In the genomic region with DNA sequence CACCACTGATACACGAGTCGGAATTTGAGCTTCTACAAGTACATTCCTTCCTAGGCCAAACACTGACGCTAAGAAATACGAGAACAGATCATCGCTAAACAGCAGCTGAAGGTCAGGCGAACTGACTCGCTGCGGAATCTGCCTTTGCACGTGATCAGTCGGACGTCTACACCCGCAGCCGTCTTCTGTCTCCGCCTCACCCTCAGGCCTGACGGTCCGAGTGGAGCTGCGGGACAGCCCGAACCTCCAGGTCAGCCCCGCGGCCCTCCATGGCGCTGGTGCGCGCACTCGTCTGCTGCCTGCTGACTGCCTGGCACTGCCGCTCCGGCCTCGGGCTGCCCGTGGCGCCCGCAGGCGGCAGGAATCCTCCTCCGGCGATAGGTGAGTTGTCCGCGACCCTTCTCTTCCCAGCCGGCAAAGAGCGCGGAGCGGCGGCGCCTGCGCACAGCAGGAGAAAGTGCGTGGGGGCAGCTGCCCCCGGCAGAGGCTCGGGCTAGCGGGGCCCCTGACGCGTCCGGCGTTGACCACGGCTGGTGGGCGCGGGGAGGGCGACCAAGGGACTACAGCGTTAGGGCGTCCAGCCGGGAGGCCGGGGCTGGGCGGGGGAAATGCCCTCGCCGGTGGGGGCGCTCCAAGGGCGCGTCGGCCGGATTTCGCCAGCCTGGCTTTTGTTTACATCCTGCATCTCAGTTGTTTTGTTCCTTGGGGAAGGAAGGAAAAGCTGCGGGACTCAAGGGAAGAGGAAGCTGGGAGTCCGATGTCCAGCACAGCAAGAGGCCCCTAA, we compare ENCODE assay signal across 1 cellular context.
TF ChIP-seq lines count a peak whose summit lies in the region.

A gene with protein sequence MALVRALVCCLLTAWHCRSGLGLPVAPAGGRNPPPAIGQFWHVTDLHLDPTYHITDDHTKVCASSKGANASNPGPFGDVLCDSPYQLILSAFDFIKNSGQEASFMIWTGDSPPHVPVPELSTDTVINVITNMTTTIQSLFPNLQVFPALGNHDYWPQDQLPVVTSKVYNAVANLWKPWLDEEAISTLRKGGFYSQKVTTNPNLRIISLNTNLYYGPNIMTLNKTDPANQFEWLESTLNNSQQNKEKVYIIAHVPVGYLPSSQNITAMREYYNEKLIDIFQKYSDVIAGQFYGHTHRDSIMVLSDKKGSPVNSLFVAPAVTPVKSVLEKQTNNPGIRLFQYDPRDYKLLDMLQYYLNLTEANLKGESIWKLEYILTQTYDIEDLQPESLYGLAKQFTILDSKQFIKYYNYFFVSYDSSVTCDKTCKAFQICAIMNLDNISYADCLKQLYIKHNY (plus strand): TSS at position 181 of the 784 bp plus-strand sequence. CDS start 89 bp downstream, at position 270.

TF ChIP-seq in GM23338, 12 proteins besides CTCF, POLR2A, EP300 and RAD21 (continued from another document):
- TF ChIP-seq, protein P1, sequence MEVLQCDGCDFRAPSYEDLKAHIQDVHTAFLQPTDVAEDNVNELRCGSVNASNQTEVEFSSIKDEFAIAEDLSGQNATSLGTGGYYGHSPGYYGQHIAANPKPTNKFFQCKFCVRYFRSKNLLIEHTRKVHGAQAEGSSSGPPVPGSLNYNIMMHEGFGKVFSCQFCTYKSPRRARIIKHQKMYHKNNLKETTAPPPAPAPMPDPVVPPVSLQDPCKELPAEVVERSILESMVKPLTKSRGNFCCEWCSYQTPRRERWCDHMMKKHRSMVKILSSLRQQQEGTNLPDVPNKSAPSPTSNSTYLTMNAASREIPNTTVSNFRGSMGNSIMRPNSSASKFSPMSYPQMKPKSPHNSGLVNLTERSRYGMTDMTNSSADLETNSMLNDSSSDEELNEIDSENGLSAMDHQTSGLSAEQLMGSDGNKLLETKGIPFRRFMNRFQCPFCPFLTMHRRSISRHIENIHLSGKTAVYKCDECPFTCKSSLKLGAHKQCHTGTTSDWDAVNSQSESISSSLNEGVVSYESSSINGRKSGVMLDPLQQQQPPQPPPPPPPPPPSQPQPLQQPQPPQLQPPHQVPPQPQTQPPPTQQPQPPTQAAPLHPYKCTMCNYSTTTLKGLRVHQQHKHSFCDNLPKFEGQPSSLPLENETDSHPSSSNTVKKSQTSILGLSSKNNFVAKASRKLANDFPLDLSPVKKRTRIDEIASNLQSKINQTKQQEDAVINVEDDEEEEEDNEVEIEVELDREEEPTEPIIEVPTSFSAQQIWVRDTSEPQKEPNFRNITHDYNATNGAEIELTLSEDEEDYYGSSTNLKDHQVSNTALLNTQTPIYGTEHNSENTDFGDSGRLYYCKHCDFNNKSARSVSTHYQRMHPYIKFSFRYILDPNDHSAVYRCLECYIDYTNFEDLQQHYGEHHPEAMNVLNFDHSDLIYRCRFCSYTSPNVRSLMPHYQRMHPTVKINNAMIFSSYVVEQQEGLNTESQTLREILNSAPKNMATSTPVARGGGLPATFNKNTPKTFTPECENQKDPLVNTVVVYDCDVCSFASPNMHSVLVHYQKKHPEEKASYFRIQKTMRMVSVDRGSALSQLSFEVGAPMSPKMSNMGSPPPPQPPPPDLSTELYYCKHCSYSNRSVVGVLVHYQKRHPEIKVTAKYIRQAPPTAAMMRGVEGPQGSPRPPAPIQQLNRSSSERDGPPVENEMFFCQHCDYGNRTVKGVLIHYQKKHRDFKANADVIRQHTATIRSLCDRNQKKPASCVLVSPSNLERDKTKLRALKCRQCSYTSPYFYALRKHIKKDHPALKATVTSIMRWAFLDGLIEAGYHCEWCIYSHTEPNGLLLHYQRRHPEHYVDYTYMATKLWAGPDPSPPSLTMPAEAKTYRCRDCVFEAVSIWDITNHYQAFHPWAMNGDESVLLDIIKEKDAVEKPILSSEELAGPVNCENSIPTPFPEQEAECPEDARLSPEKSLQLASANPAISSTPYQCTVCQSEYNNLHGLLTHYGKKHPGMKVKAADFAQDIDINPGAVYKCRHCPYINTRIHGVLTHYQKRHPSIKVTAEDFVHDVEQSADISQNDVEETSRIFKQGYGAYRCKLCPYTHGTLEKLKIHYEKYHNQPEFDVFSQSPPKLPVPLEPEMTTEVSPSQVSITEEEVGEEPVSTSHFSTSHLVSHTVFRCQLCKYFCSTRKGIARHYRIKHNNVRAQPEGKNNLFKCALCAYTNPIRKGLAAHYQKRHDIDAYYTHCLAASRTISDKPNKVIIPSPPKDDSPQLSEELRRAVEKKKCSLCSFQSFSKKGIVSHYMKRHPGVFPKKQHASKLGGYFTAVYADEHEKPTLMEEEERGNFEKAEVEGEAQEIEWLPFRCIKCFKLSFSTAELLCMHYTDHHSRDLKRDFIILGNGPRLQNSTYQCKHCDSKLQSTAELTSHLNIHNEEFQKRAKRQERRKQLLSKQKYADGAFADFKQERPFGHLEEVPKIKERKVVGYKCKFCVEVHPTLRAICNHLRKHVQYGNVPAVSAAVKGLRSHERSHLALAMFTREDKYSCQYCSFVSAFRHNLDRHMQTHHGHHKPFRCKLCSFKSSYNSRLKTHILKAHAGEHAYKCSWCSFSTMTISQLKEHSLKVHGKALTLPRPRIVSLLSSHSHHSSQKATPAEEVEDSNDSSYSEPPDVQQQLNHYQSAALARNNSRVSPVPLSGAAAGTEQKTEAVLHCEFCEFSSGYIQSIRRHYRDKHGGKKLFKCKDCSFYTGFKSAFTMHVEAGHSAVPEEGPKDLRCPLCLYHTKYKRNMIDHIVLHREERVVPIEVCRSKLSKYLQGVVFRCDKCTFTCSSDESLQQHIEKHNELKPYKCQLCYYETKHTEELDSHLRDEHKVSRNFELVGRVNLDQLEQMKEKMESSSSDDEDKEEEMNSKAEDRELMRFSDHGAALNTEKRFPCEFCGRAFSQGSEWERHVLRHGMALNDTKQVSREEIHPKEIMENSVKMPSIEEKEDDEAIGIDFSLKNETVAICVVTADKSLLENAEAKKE (CRISPR knock-in tag; IDR thresholded peaks at IDR 0.05): no peak
- no peak for TF ChIP-seq POLR2AphosphoS5 (IDR thresholded peaks at IDR 0.05; ENCODE audit: low read depth)
- TF ChIP-seq CREB1 (CRISPR knock-in tag; IDR thresholded peaks at IDR 0.05; ENCODE audit: low read depth): no peak
- TF ChIP-seq, protein P2, sequence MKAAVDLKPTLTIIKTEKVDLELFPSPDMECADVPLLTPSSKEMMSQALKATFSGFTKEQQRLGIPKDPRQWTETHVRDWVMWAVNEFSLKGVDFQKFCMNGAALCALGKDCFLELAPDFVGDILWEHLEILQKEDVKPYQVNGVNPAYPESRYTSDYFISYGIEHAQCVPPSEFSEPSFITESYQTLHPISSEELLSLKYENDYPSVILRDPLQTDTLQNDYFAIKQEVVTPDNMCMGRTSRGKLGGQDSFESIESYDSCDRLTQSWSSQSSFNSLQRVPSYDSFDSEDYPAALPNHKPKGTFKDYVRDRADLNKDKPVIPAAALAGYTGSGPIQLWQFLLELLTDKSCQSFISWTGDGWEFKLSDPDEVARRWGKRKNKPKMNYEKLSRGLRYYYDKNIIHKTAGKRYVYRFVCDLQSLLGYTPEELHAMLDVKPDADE (IDR thresholded peaks at IDR 0.05): no peak
- TF ChIP-seq EZH2phosphoT487 (IDR thresholded peaks at IDR 0.05; ENCODE audit: unreplicated experiment): no peak
- TF ChIP-seq JUNB (IDR thresholded peaks at IDR 0.05; ENCODE audit: unreplicated experiment): no peak
